In the genomic region with DNA sequence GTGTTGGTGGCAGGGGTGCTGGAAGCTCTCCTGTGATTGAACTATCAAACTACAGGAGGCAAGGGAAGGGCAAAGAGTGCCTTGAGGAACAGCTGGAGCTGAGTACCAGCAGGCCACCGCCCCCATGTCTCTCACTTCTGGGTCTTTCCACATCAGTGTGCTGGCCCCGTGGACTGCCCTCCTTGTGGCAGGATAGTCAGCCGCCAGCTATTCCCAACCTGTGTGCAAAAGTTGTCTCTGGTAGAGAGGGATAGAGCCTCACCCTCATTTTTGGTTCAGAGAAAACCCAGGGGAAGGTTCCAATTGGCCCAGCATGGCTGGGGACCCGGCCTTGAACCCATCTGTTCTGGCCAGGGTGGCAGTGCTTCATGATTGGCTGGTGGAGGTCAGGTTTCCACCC, we compare ENCODE assay signal across 20 cellular contexts.
DNase-seq lines count a peak whose midpoint lies in the region; ATAC-seq and TF ChIP-seq lines count a peak whose summit lies in the region.
"Had no signal": no experiment of that assay in that cellular context is flagged by ENCODE, and none has a peak within 500 bp of the region (broad histone marks: within the 10 kb centered on the region; RNA-seq: fewer than 3 reads in every experiment).

No MANE protein-coding gene starts in this region.

- peaks cover 17% of the 10 kb centered on the region for H3K27me3 Mint-ChIP-seq in type B pancreatic cell
- H3K27me3 Mint-ChIP-seq: CD4-positive, CD25-positive, alpha-beta regulatory T cell had no signal

- no peak overlapping the region for H3K4me3 Mint-ChIP-seq in type B pancreatic cell
- H3K4me3 Mint-ChIP-seq: B cell; CD4-positive, CD25-positive, alpha-beta regulatory T cell; CD8-positive, alpha-beta T cell; GM23338; H9 had no signal

- CTCF ChIA-PET in OCI-LY7 (lab: Charles Lee; ENCODE audit: unreplicated experiment): no interaction called here

- H4K20me1 ChIP-seq in OCI-LY7 (ENCODE audit: insufficient read depth, low read length): no peaks in the 10 kb centered on the region
- H4K20me1 ChIP-seq: BLaER1 had no signal

- intact Hi-C loops in sigmoid colon (cut with DNase I): no loop called here
- intact Hi-C loops in OCI-LY7 (cut with micrococcal nuclease; ENCODE audit: unreplicated experiment): no loop called here

- no peak for ATAC-seq in left lobe of liver
- ATAC-seq: CD8-positive, alpha-beta T cell; GM23338; HCT116 had no signal

- no TSS peak for BruUV-seq in OCI-LY7 (replicated peaks; lab: Mats Ljungman, UMichigan)

- H3K36me3 Mint-ChIP-seq in type B pancreatic cell: no peaks in the 10 kb centered on the region
- H3K36me3 Mint-ChIP-seq: CD4-positive, CD25-positive, alpha-beta regulatory T cell; CD8-positive, alpha-beta T cell had no signal

- H3K36me3 ChIP-seq in sigmoid colon: no peaks in the 10 kb centered on the region
- H3K36me3 ChIP-seq in OCI-LY7 (ENCODE audit: insufficient read depth, low read length): no peaks in the 10 kb centered on the region; the same call in 1 of the 2 replicates
- H3K36me3 ChIP-seq: BLaER1 had no signal

- TF ChIP-seq CTCF in coronary artery (IDR thresholded peaks at IDR 0.05) (no peak), sigmoid colon (IDR thresholded peaks at IDR 0.05) (no peak), OCI-LY7 (conservative IDR thresholded peaks at IDR 0.05; ENCODE audit: low read length) (no peak), type B pancreatic cell (conservative IDR thresholded peaks at IDR 0.05) (no peak)

- no peak overlapping the region for H2AFZ ChIP-seq in OCI-LY7 (ENCODE audit: low read length)
- H2AFZ ChIP-seq: GM23338 had no signal

- WGBS in sigmoid colon, 2 donors: 89 to 97% methylated on average over 4 of the region's 4 CpGs

- H3K9me2 ChIP-seq in OCI-LY7 (ENCODE audit: insufficient read depth, low read length): no peaks in the 10 kb centered on the region

- H3K27me3 ChIP-seq in sigmoid colon: no peaks in the 10 kb centered on the region
- H3K27me3 ChIP-seq: BLaER1 had no signal

- peaks cover 6% of the 10 kb centered on the region for H3K4me1 Mint-ChIP-seq in type B pancreatic cell (ENCODE audit: unreplicated experiment)
- H3K4me1 Mint-ChIP-seq: B cell; CD4-positive, CD25-positive, alpha-beta regulatory T cell had no signal

- no peak overlapping the region for H3K27ac ChIP-seq in coronary artery
- no peak overlapping the region for H3K27ac ChIP-seq in sigmoid colon
- no peak overlapping the region for H3K27ac ChIP-seq in OCI-LY7 (ENCODE audit: low read depth, low read length, poor library complexity, severe bottlenecking)
- H3K27ac ChIP-seq: 22Rv1, BLaER1, C4-2B had no signal

- POLR2A ChIA-PET in OCI-LY7 (lab: Charles Lee): no interaction called here

- no peak overlapping the region for H3K4me2 ChIP-seq in OCI-LY7 (ENCODE audit: low read length)
- H3K4me2 ChIP-seq: BLaER1, GM23338 had no signal

- H3K9me3 ChIP-seq in sigmoid colon (no peaks in the 10 kb centered on the region), OCI-LY7 (ENCODE audit: low read length) (peaks cover 16% of the 10 kb centered on the region)

- H3K79me2 ChIP-seq in OCI-LY7 (ENCODE audit: insufficient read depth, low read depth, low read length): no peaks in the 10 kb centered on the region

- H3K4me1 ChIP-seq in sigmoid colon (no peaks in the 10 kb centered on the region), OCI-LY7 (ENCODE audit: insufficient read depth, low read length, poor library complexity, severe bottlenecking) (no peaks in the 10 kb centered on the region)
- H3K4me1 ChIP-seq: BLaER1 had no signal

- no peak overlapping the region for H3K27ac Mint-ChIP-seq in type B pancreatic cell
- H3K27ac Mint-ChIP-seq: B cell; CD4-positive, CD25-positive, alpha-beta regulatory T cell; CD8-positive, alpha-beta T cell; GM23338; H9 had no signal

- DNase-seq in activated effector memory CD4-positive, alpha-beta T cell treated with anti-CD3 and anti-CD28 coated beads, Interleukin-2, amount 50 U/mL, for 16 hours: peak; percentile 42
- no peak for DNase-seq in activated effector memory CD4-positive, alpha-beta T cell treated with Interleukin-2 at 50 U/mL for 16 hours
- peak; percentile 59 for DNase-seq in coronary artery (ENCODE audit: low spot score)
- peak; percentile 12 for DNase-seq in left lobe of liver (ENCODE audit: low spot score)
- peak; percentile 24 for DNase-seq in sigmoid colon
- no peak for DNase-seq in foreskin melanocyte
- DNase-seq in OCI-LY7 (ENCODE audit: low spot score): no peak
- DNase-seq in type B pancreatic cell (ENCODE audit: extremely low spot score, unreplicated experiment): no peak
- DNase-seq: CD4-positive, CD25-positive, alpha-beta regulatory T cell; CD8-positive, alpha-beta T cell; DMS 273 treated with DMSO at 0.1 percent for 48 hours; DMS79 treated with DMSO at 0.1 percent for 48 hours; GF-D8; H9 had no signal

- H3K9me3 Mint-ChIP-seq in type B pancreatic cell: no peaks in the 10 kb centered on the region
- H3K9me3 Mint-ChIP-seq: CD8-positive, alpha-beta T cell; GM23338; H9 had no signal

- TF ChIP-seq EP300 in sigmoid colon (IDR thresholded peaks at IDR 0.05): no peak

- H3K4me3 ChIP-seq in coronary artery: no peak overlapping the region
- no peak overlapping the region for H3K4me3 ChIP-seq in sigmoid colon
- H3K4me3 ChIP-seq in OCI-LY7 (ENCODE audit: low read depth, low read length, poor library complexity, severe bottlenecking): no peak overlapping the region
- H3K4me3 ChIP-seq: BLaER1, GM23338 had no signal

- no peak for TF ChIP-seq POLR2A in sigmoid colon (IDR thresholded peaks at IDR 0.05)

Comparison
In these comparisons a context has a peak if more than half of its experiments do, and no peak if none do; other contexts are left out.
1. DNase-seq: peak in activated effector memory CD4-positive, alpha-beta T cell treated with anti-CD3 and anti-CD28 coated beads, Interleukin-2, amount 50 U/mL, for 16 hours (single experiment), coronary artery (single experiment), left lobe of liver (single experiment) and sigmoid colon (single experiment); none in activated effector memory CD4-positive, alpha-beta T cell treated with Interleukin-2 at 50 U/mL for 16 hours (single experiment), foreskin melanocyte (single experiment), OCI-LY7 (single experiment) and type B pancreatic cell (single experiment).